Comparison of ENCODE assay signal across 8 cellular contexts in genomic region chr5:151164687-151165392, GRCh38. TPM values are rescaled to one million over a fixed set of nuclear protein-coding genes. Genes with fewer than 3 reads are reported as not detected.
DNase-seq lines count a peak whose midpoint lies in the region; ATAC-seq and TF ChIP-seq lines count a peak whose summit lies in the region.

No MANE protein-coding gene starts in this region.

- no peaks in the 10 kb centered on the region for H3K36me3 Mint-ChIP-seq in activated naive CD4-positive, alpha-beta T cell treated with anti-CD3 and anti-CD28 coated beads, Interleukin-2, amount 50 U/mL, for 72 hours

- H3K9me3 ChIP-seq in psoas muscle = no peaks in the 10 kb centered on the region

- DNase-seq in GM03348 (ENCODE audit: low spot score) = peak; percentile 78
- DNase-seq in GOT3 (lab: John Stamatoyannopoulos, UW) = peak; percentile 39
- DNase-seq in LoVo (ENCODE audit: low spot score) = peak; percentile 76
- DNase-seq in activated naive CD4-positive, alpha-beta T cell treated with anti-CD3 and anti-CD28 coated beads, Interleukin-2, amount 50 U/mL, for 72 hours (ENCODE audit: low spot score in 2 of 2) = peak; percentile 78 to 83
- peak; percentile 79 for DNase-seq in Right ventricle myocardium superior
- peak; percentile 73 to 81 for DNase-seq in psoas muscle

- peak; percentile 93 for TF ChIP-seq CTCF in psoas muscle (IDR thresholded peaks at IDR 0.05)

- H3K36me3 ChIP-seq in psoas muscle (ENCODE audit: insufficient read depth in 1 of 2, low read depth in 1 of 2) = no peaks in the 10 kb centered on the region

- H3K27ac ChIP-seq in psoas muscle = peak overlapping the region; percentile 47

- intact Hi-C loops in Right ventricle myocardium superior (cut with DNase I) (loop anchor here (5.0 kb wide), 1 partner anchor 38 kb away; no protein-coding TSS in a partner anchor), psoas muscle (cut with DNase I) (loop anchor here (1.0 to 5.0 kb wide), 5 partner anchors 38 to 363 kb away; no protein-coding TSS in a partner anchor)

- WGBS in psoas muscle, 3 donors = 33 to 35% (median 33%) methylated on average over 8 of the region's 8 CpGs

- H3K27me3 ChIP-seq in psoas muscle (ENCODE audit: insufficient read depth in 3 of 3, low read length in 2 of 3) = no peaks in the 10 kb centered on the region

- H3K4me3 ChIP-seq in psoas muscle = no peak overlapping the region

- H3K27ac Mint-ChIP-seq in activated naive CD4-positive, alpha-beta T cell treated with anti-CD3 and anti-CD28 coated beads, Interleukin-2, amount 50 U/mL, for 72 hours = no peak overlapping the region

- ATAC-seq in SK-N-SH treated with all-trans-retinoic acid at 6 μM for 48 hours = peak; percentile 100
- ATAC-seq in activated naive CD4-positive, alpha-beta T cell treated with anti-CD3 and anti-CD28 coated beads, Interleukin-2, amount 50 U/mL, for 72 hours = peak; percentile 97 to 99
- peak; percentile 90 for ATAC-seq in Right ventricle myocardium superior (ENCODE audit: poor library complexity)
- peak; percentile 88 to 97 (median 90) for ATAC-seq in psoas muscle
- no peak for ATAC-seq in HG03196 (IDR thresholded peaks at IDR 0.05; ENCODE audit: unreplicated experiment)

- peaks cover 14% of the 10 kb centered on the region for H3K4me1 ChIP-seq in psoas muscle

- H3K9me3 Mint-ChIP-seq in activated naive CD4-positive, alpha-beta T cell treated with anti-CD3 and anti-CD28 coated beads, Interleukin-2, amount 50 U/mL, for 72 hours = no peaks in the 10 kb centered on the region

TF ChIP-seq in SK-N-SH treated with all-trans-retinoic acid at 6 μM for 48 hours, 23 proteins besides CTCF, POLR2A, EP300 and RAD21:
- TF ChIP-seq ISL1 (CRISPR knock-in tag; IDR thresholded peaks at IDR 0.05) (no peak), TOX (CRISPR knock-in tag; IDR thresholded peaks at IDR 0.05; ENCODE audit: borderline replicate concordance) (no peak), ZFP3 (CRISPR knock-in tag; IDR thresholded peaks at IDR 0.05) (no peak)
TF ChIP-seq in SK-N-SH treated with all-trans-retinoic acid at 6 μM for 48 hours: peak in this region for 0.

RNA-seq across cellular contexts. Expression of gene ANXA6, which starts 7.3 kb away (rescaled TPM):
- total RNA-seq in activated naive CD4-positive, alpha-beta T cell treated with anti-CD3 and anti-CD28 coated beads, Interleukin-2, amount 50 U/mL, for 72 hours = 100 to 1,000 TPM; 282 to 356 TPM
- total RNA-seq in Right ventricle myocardium superior = 202 TPM
- total RNA-seq in psoas muscle = 100 to 1,000 TPM; 133 to 234 (median 154) TPM
- polyA plus RNA-seq in psoas muscle = 100 to 1,000 TPM in 2 of 3 donors, 10 to 100 TPM in 1; 81.4 to 129 (median 112) TPM

RNA-seq across cellular contexts. Expression of gene CCDC69, which starts 59.1 kb away (rescaled TPM):
- total RNA-seq in activated naive CD4-positive, alpha-beta T cell treated with anti-CD3 and anti-CD28 coated beads, Interleukin-2, amount 50 U/mL, for 72 hours = 10 to 100 TPM; 21.0 to 23.8 TPM
- total RNA-seq in Right ventricle myocardium superior = 178 TPM
- total RNA-seq in psoas muscle = 10 to 100 TPM; 58.8 to 96.9 (median 65.9) TPM
- polyA plus RNA-seq in psoas muscle = 100 to 1,000 TPM in 1 of 3 donors, 10 to 100 TPM in 2; 27.0 to 180 (median 70.7) TPM
